1 cellular context compared by ENCODE assay signal in genomic region chr9:83980395-83981125, GRCh38.
TF ChIP-seq lines count a peak whose summit lies in the region.

Gene RMI1, plus strand, starts transcription at chr9:83980805. Its CDS starts 20,182 bp downstream, at chr9:84000987.

TF ChIP-seq in HCT116, 20 proteins besides CTCF, POLR2A, EP300 and RAD21 (continued from another document):
- TF ChIP-seq REST (IDR thresholded peaks at IDR 0.05; ENCODE audit: low read depth) (no peak), FOSL1 (IDR thresholded peaks at IDR 0.05; ENCODE audit: low read depth) (no peak), CEBPB (IDR thresholded peaks at IDR 0.05; ENCODE audit: low read depth) (no peak), EZH2phosphoT487 (IDR thresholded peaks at IDR 0.05; ENCODE audit: borderline replicate concordance) (no peak), CBX3 (IDR thresholded peaks at IDR 0.05; ENCODE audit: low read depth) (peak; percentile 69; the same call in 1 of the 2 replicates), EZH2 (IDR thresholded peaks at IDR 0.05) (no peak), TCF7L2 (IDR thresholded peaks at IDR 0.05; ENCODE audit: borderline replicate concordance, extremely low read depth, insufficient read depth, insufficient read length) (peak; percentile 45), JUND (IDR thresholded peaks at IDR 0.05) (peak; percentile 23; the same call in 1 of the 2 replicates), SIN3A (IDR thresholded peaks at IDR 0.05; ENCODE audit: low read depth) (peak; percentile 71)
- TF ChIP-seq, protein P1, sequence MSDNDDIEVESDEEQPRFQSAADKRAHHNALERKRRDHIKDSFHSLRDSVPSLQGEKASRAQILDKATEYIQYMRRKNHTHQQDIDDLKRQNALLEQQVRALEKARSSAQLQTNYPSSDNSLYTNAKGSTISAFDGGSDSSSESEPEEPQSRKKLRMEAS (IDR thresholded peaks at IDR 0.05), result peak; percentile 93
TF ChIP-seq in HCT116: peak in this region for 10.
